1 cellular context compared by ENCODE assay signal in genomic region chr1:211579434-211580302, GRCh38.
TF ChIP-seq lines count a peak whose summit lies in the region.

No MANE protein-coding gene starts in this region.

TF ChIP-seq in HepG2, 621 proteins besides CTCF, POLR2A, EP300 and RAD21 (continued from another document and continues in another):
- TF ChIP-seq ZNF614 (CRISPR knock-in tag; IDR thresholded peaks at IDR 0.05; ENCODE audit: borderline replicate concordance) (no peak), MLX (CRISPR knock-in tag; IDR thresholded peaks at IDR 0.05) (peak; percentile 69), ARNT2 (CRISPR knock-in tag; IDR thresholded peaks at IDR 0.05; ENCODE audit: low read depth) (0 out of 2 replicates have a peak, but pooled peaks have one; percentile 20), MED13 (CRISPR knock-in tag; IDR thresholded peaks at IDR 0.05) (no peak), ZNF766 (CRISPR knock-in tag; IDR thresholded peaks at IDR 0.05; ENCODE audit: borderline replicate concordance) (no peak), NFKBIZ (CRISPR knock-in tag; IDR thresholded peaks at IDR 0.05) (0 out of 2 replicates have a peak, but pooled peaks have one; percentile 44), ZNF3 (CRISPR knock-in tag; IDR thresholded peaks at IDR 0.05) (no peak), KDM2A (CRISPR knock-in tag; IDR thresholded peaks at IDR 0.05; ENCODE audit: borderline replicate concordance, low read depth) (peak; percentile 67), ZNF350 (CRISPR knock-in tag; IDR thresholded peaks at IDR 0.05; ENCODE audit: borderline replicate concordance, low read depth) (peak; percentile 43; the same call in 1 of the 2 replicates), NR3C1 (CRISPR knock-in tag; IDR thresholded peaks at IDR 0.05) (no peak), ZNF747 (CRISPR knock-in tag; IDR thresholded peaks at IDR 0.05; ENCODE audit: borderline replicate concordance) (no peak), TBL1XR1 (IDR thresholded peaks at IDR 0.05; ENCODE audit: borderline replicate concordance, low read length, partially characterized antibody) (peak; percentile 27), BATF2 (CRISPR knock-in tag; IDR thresholded peaks at IDR 0.05) (no peak), NKX3-1 (CRISPR knock-in tag; IDR thresholded peaks at IDR 0.05) (0 out of 2 replicates have a peak, but pooled peaks have one; percentile 17), BRD4 (CRISPR knock-in tag; IDR thresholded peaks at IDR 0.05) (0 out of 2 replicates have a peak, but pooled peaks have one; percentile 36), EED (CRISPR knock-in tag; IDR thresholded peaks at IDR 0.05) (no peak; the same call in 1 of the 2 replicates), SIN3A (IDR thresholded peaks at IDR 0.05; ENCODE audit: borderline replicate concordance, low read depth, low read length) (peak; percentile 89), ZNF546 (CRISPR knock-in tag; conservative IDR thresholded peaks at IDR 0.05) (0 out of 2 replicates have a peak, but pooled peaks have one; percentile 12), NFE2 (CRISPR knock-in tag; IDR thresholded peaks at IDR 0.05) (no peak), HNF1B (CRISPR knock-in tag; IDR thresholded peaks at IDR 0.05) (peak; percentile 18; the same call in 1 of the 2 replicates), MXD4 (CRISPR knock-in tag; IDR thresholded peaks at IDR 0.05) (peak; percentile 40; the same call in 1 of the 2 replicates), PREB (CRISPR knock-in tag; IDR thresholded peaks at IDR 0.05) (no peak), ZBTB26 (CRISPR knock-in tag; IDR thresholded peaks at IDR 0.05; ENCODE audit: borderline replicate concordance) (peak; percentile 43; the same call in 1 of the 2 replicates), POGK (CRISPR knock-in tag; conservative IDR thresholded peaks at IDR 0.05) (peak; percentile 64; the same call in 1 of the 2 replicates), NR1H2 (CRISPR knock-in tag; IDR thresholded peaks at IDR 0.05; ENCODE audit: borderline replicate concordance, low read depth) (no peak), GMEB2 (CRISPR knock-in tag; IDR thresholded peaks at IDR 0.05; ENCODE audit: low read depth) (no peak), ETV5 (CRISPR knock-in tag; IDR thresholded peaks at IDR 0.05; ENCODE audit: borderline replicate concordance) (peak; percentile 15; the same call in 1 of the 2 replicates), HOXA3 (CRISPR knock-in tag; IDR thresholded peaks at IDR 0.05) (peak; percentile 70), SALL1 (CRISPR knock-in tag; IDR thresholded peaks at IDR 0.05) (0 out of 2 replicates have a peak, but pooled peaks have one; percentile 24), NCOR1 (IDR thresholded peaks at IDR 0.05; ENCODE audit: borderline replicate concordance, low read length) (peak; percentile 88; the same call in 1 of the 2 replicates), PRDM15 (CRISPR knock-in tag; IDR thresholded peaks at IDR 0.05) (0 out of 2 replicates have a peak, but pooled peaks have one; percentile 25), GABPB1 (CRISPR knock-in tag; IDR thresholded peaks at IDR 0.05) (peak; percentile 57), ZBTB43 (CRISPR knock-in tag; conservative IDR thresholded peaks at IDR 0.05) (no peak), SP4 (CRISPR knock-in tag; IDR thresholded peaks at IDR 0.05) (0 out of 2 replicates have a peak, but pooled peaks have one; percentile 3), IKZF4 (CRISPR knock-in tag; IDR thresholded peaks at IDR 0.05; ENCODE audit: borderline replicate concordance, low read depth, not compliant biosample characterization) (no peak), KLF16 (CRISPR knock-in tag; IDR thresholded peaks at IDR 0.05) (0 out of 4 replicates have a peak, but pooled peaks of 1 of the 2 experiments have one; percentile 24), CREB1 (IDR thresholded peaks at IDR 0.05) (no peak), CREB1 (CRISPR knock-in tag; IDR thresholded peaks at IDR 0.05) (0 out of 2 replicates have a peak, but pooled peaks have one; percentile 38), ZNF354B (CRISPR knock-in tag; IDR thresholded peaks at IDR 0.05) (no peak), PATZ1 (CRISPR knock-in tag; IDR thresholded peaks at IDR 0.05) (peak; percentile 64), MBNL3 (CRISPR knock-in tag; conservative IDR thresholded peaks at IDR 0.05) (no peak), SAP130 (CRISPR knock-in tag; IDR thresholded peaks at IDR 0.05; ENCODE audit: low read depth) (peak; percentile 86), ZFP91 (CRISPR knock-in tag; IDR thresholded peaks at IDR 0.05; ENCODE audit: borderline replicate concordance) (peak; percentile 71; the same call in 1 of the 2 replicates), SAFB2 (CRISPR knock-in tag; IDR thresholded peaks at IDR 0.05; ENCODE audit: borderline replicate concordance, low read depth) (0 out of 2 replicates have a peak, but pooled peaks have one; percentile 21), NFYB (CRISPR knock-in tag; IDR thresholded peaks at IDR 0.05) (no peak), AGO2 (optimal IDR thresholded peaks at IDR 0.05; ENCODE audit: low read depth, low read length) (no peak)
